ENCODE assay signal across 8 cellular contexts in the genomic region with DNA sequence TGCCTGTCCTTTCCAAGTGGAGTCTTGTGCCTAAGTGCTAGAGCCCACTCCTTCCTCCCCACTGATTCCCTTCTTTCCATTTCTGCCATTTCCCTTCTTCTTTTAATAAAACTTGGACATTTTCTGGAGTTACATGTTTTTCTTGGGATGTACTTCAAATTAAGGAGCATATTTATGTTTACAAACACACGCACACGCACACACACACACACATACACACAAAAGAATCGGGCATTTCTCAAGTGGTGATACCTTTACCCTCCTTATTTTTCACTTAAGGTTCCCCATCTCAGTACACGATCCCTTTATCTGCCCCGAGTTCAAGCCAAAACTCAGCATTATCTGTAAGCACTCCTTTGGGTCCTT.
DNase-seq lines count a peak whose midpoint lies in the region; TF ChIP-seq lines count a peak whose summit lies in the region.

No MANE protein-coding gene starts in this region.

- peak overlapping the region; percentile 93 for H3K4me2 ChIP-seq in OCI-LY3 (ENCODE audit: low read length)

- H3K79me2 ChIP-seq in OCI-LY3 (ENCODE audit: low read length): peaks cover 15% of the 10 kb centered on the region

- no peak overlapping the region for H2AFZ ChIP-seq in OCI-LY3 (ENCODE audit: low read depth, low read length)

- H3K4me3 ChIP-seq in GM06990 (replicated peaks; ENCODE audit: low read depth, low read length) (peak overlapping the region; percentile 38; the same call in 1 of the 2 replicates), HAP-1 (peak overlapping the region; percentile 25), OCI-LY3 (ENCODE audit: low read length) (peak overlapping the region; percentile 74), iPS-11a (ENCODE audit: low read depth, low read length) (peak overlapping the region; percentile 86), urinary bladder (ENCODE audit: low read depth, low read length) (peak overlapping the region; percentile 26)

- H3K27me3 ChIP-seq in GM06990 (replicated peaks; ENCODE audit: control insufficient read depth, insufficient read depth, low read length) (no peaks in the 10 kb centered on the region), HAP-1 (ENCODE audit: low read depth) (no peaks in the 10 kb centered on the region), OCI-LY3 (ENCODE audit: low read depth, low read length) (no peaks in the 10 kb centered on the region)

- H3K27ac ChIP-seq in OCI-LY3 (ENCODE audit: low read length): peak overlapping the region; percentile 86
- peak overlapping the region; percentile 93 for H3K27ac ChIP-seq in urinary bladder (ENCODE audit: low read depth)

- H4K20me1 ChIP-seq in OCI-LY3 (ENCODE audit: insufficient read depth, low read length): no peaks in the 10 kb centered on the region

- H3K9me3 ChIP-seq in HAP-1 (no peaks in the 10 kb centered on the region), OCI-LY3 (ENCODE audit: insufficient read depth, low read length) (no peaks in the 10 kb centered on the region)

- H3K36me3 ChIP-seq in GM06990 (ENCODE audit: control insufficient read depth, insufficient read depth, low read length) (no peaks in the 10 kb centered on the region), HAP-1 (replicated peaks) (no peaks in the 10 kb centered on the region), OCI-LY3 (replicated peaks; ENCODE audit: low read depth, low read length) (peaks cover 2% of the 10 kb centered on the region), urinary bladder (ENCODE audit: insufficient read depth) (no peaks in the 10 kb centered on the region)

- H3K4me1 ChIP-seq in HAP-1 (peaks cover 39% of the 10 kb centered on the region), OCI-LY3 (ENCODE audit: low read length) (peaks cover 38% of the 10 kb centered on the region), urinary bladder (ENCODE audit: insufficient read depth) (no peaks in the 10 kb centered on the region)

- no peak for TF ChIP-seq CTCF in GM06990 (IDR thresholded peaks at IDR 0.05; ENCODE audit: insufficient read depth, low read length, poor library complexity, severe bottlenecking)
- TF ChIP-seq CTCF in OCI-LY3 (IDR thresholded peaks at IDR 0.05; ENCODE audit: low read depth, low read length): no peak

- H3K9ac ChIP-seq in OCI-LY3 (ENCODE audit: low read length): peak overlapping the region; percentile 79

- DNase-seq in GM06990 (ENCODE audit: extremely low read depth, insufficient read length) (no peak), HAP-1 (ENCODE audit: low spot score in 2 of 2) (peak in 1 of 2 experiments; percentile 39), RKO (ENCODE audit: low spot score) (no peak), medulla oblongata (ENCODE audit: extremely low spot score) (no peak)
- DNase-seq in activated CD4-positive, alpha-beta T cell treated with anti-CD3 and anti-CD28 coated beads, Interleukin-2, amount 50 U/mL, for 48 hours: no peak

- 14% methylated on average over 5 of the region's 5 CpGs for WGBS in urinary bladder

- in situ Hi-C loops in HAP-1 (cut with MboI; ENCODE audit: low sequenced_read_pairs): no loop called here

Comparison
In these comparisons a context has a peak if more than half of its experiments do, and no peak if none do; other contexts are left out.
1. H3K4me3 ChIP-seq: peak in every context shown above with its lines; median percentile 86 in iPS-11a; 74 in OCI-LY3; 38 in GM06990; 26 in urinary bladder; 25 in HAP-1.